ENCODE assay signal across 8 cellular contexts in the genomic region with DNA sequence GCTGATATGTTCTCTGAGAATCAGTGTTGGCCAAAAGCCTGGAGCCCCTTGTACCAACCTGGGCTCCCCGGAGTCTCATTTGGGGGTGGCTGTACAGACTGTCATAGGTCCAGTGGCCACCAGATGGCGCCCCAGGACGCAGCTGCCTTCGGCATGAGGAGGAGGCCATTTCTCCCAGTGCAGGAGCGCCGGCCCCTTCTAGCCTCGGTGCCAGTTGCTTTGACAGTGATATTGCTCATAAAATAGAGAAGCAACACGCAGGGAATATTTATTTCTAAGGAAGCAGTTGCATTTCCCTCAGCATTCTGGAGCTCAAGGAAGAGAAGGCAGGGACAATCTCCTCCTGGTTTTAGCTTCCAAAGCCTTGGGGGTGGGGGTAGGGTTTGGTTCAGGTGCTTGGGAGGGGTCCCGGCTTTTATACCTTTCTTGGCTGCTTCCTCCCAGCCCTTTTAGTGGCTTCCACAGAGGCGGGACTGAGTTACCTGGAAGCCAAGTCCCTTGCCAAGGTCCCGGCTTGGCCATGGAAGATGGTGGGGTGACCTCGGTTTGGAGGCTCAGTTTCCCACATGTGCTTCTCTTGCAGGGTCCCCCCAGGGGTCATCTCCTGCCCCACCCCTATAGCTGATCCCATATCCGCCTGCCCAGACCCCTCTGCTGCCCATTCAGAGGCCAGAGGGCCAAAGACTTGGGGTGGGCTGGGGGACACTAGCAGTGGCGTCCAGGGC.
DNase-seq lines count a peak whose midpoint lies in the region; ATAC-seq and TF ChIP-seq lines count a peak whose summit lies in the region.

No MANE protein-coding gene starts in this region.

- H3K27ac ChIP-seq in KMS-11 (no peak overlapping the region), OCI-LY1 (ENCODE audit: low read depth, low read length, poor library complexity, severe bottlenecking) (no peak overlapping the region)
- H3K27ac ChIP-seq in naive thymus-derived CD4-positive, alpha-beta T cell (ENCODE audit: low read depth, low read length), result no peak overlapping the region

- H3K4me3 ChIP-seq in KMS-11 (IDR thresholded peaks at IDR 0.05; ENCODE audit: insufficient read depth, low read depth, low read length) (no peak overlapping the region), OCI-LY1 (ENCODE audit: low read depth, low read length, poor library complexity, severe bottlenecking) (no peak overlapping the region)
- H3K4me3 ChIP-seq in naive thymus-derived CD4-positive, alpha-beta T cell (ENCODE audit: low read length), result no peak overlapping the region

- peak overlapping the region; percentile 38; the same call in 1 of the 2 replicates for H3K4me2 ChIP-seq in KMS-11
- no peak overlapping the region for H3K4me2 ChIP-seq in OCI-LY1 (ENCODE audit: low read length)

- H3K9me3 Mint-ChIP-seq in naive thymus-derived CD4-positive, alpha-beta T cell, result no peaks in the 10 kb centered on the region

- H3K4me1 ChIP-seq in KMS-11 (ENCODE audit: low read depth, poor library complexity, severe bottlenecking), result no peaks in the 10 kb centered on the region
- no peaks in the 10 kb centered on the region for H3K4me1 ChIP-seq in OCI-LY1 (ENCODE audit: insufficient read depth, low read length, severe bottlenecking)
- no peaks in the 10 kb centered on the region for H3K4me1 ChIP-seq in naive thymus-derived CD4-positive, alpha-beta T cell (ENCODE audit: control insufficient read depth in 2 of 2, insufficient read depth in 2 of 2, low read length in 2 of 2)

- peaks cover 0 to 17% (median 15%) of the 10 kb centered on the region in 7 donors for H3K4me1 Mint-ChIP-seq in naive thymus-derived CD4-positive, alpha-beta T cell

- H3K9ac ChIP-seq in KMS-11, result no peak overlapping the region
- no peak overlapping the region for H3K9ac ChIP-seq in OCI-LY1 (ENCODE audit: low read length)

- peaks cover 0 to 5% (median under 1%) of the 10 kb centered on the region in 5 donors for H3K36me3 Mint-ChIP-seq in naive thymus-derived CD4-positive, alpha-beta T cell

- H4K20me1 ChIP-seq in KMS-11 (ENCODE audit: insufficient read depth) (no peaks in the 10 kb centered on the region), OCI-LY1 (ENCODE audit: insufficient read depth, low read length) (no peaks in the 10 kb centered on the region)

- peak overlapping the region in 7 of 10 donors; percentile 27 to 64 (median 37) for H3K4me3 Mint-ChIP-seq in naive thymus-derived CD4-positive, alpha-beta T cell

- H3K9me3 ChIP-seq in OCI-LY1 (ENCODE audit: low read length), result no peaks in the 10 kb centered on the region
- H3K9me3 ChIP-seq in naive thymus-derived CD4-positive, alpha-beta T cell (ENCODE audit: control insufficient read depth in 2 of 3, low read length in 3 of 3), result no peaks in the 10 kb centered on the region

- peak; percentile 66 for ATAC-seq in GM19463 (IDR thresholded peaks at IDR 0.05; ENCODE audit: unreplicated experiment)
- ATAC-seq in naive thymus-derived CD4-positive, alpha-beta T cell, result peak; percentile 96

- POLR2A ChIA-PET in naive thymus-derived CD4-positive, alpha-beta T cell (lab: Charles Lee), result interaction anchor here (0.7 to 1.2 kb wide), 2 partner anchors 162 to 261 kb away, joined by 3 read pairs; no protein-coding TSS in a partner anchor

- H2AFZ ChIP-seq in KMS-11 (ENCODE audit: low read depth), result peak overlapping the region; percentile 48; the same call in 1 of the 2 replicates
- no peak overlapping the region for H2AFZ ChIP-seq in OCI-LY1 (ENCODE audit: low read length)

- peaks cover 0 to 2% (median 0%) of the 10 kb centered on the region in 5 donors for H3K27me3 Mint-ChIP-seq in naive thymus-derived CD4-positive, alpha-beta T cell

- H3F3A ChIP-seq in OCI-LY1 (ENCODE audit: insufficient read depth, low read length), result no peaks in the 10 kb centered on the region

- H3K79me2 ChIP-seq in KMS-11 (ENCODE audit: insufficient read depth, low read depth) (no peaks in the 10 kb centered on the region), OCI-LY1 (ENCODE audit: insufficient read depth, low read length) (no peaks in the 10 kb centered on the region)

- peaks cover 65% of the 10 kb centered on the region for H3K27me3 ChIP-seq in KMS-11 (ENCODE audit: insufficient read depth, low read depth)
- 0 out of 2 replicates have a peak, but pooled peaks cover 4% of the 10 kb centered on the region for H3K27me3 ChIP-seq in OCI-LY1 (ENCODE audit: insufficient read depth, low read length)
- H3K27me3 ChIP-seq in naive thymus-derived CD4-positive, alpha-beta T cell (ENCODE audit: control insufficient read depth in 2 of 2, insufficient read depth in 2 of 2, low read length in 2 of 2), result no peaks in the 10 kb centered on the region

- no peaks in the 10 kb centered on the region for H3K9me2 ChIP-seq in OCI-LY1 (ENCODE audit: low read depth, low read length)

- CTCF ChIA-PET in naive thymus-derived CD4-positive, alpha-beta T cell (lab: Charles Lee), result interaction anchor here (0.6 to 2.7 kb wide), 31 partner anchors 8 to 773 kb away, joined by 3 to 29 read pairs (median 4); a partner anchor contains a TSS

- H3K36me3 ChIP-seq in KMS-11 (ENCODE audit: insufficient read depth) (no peaks in the 10 kb centered on the region), OCI-LY1 (ENCODE audit: insufficient read depth, low read length) (no peaks in the 10 kb centered on the region)
- H3K36me3 ChIP-seq in naive thymus-derived CD4-positive, alpha-beta T cell (ENCODE audit: control insufficient read depth in 2 of 3, insufficient read depth in 3 of 3, low read length in 3 of 3), result no peaks in the 10 kb centered on the region

- DNase-seq in C1 segment of cervical spinal cord (lab: John Stamatoyannopoulos, UW) (peak; percentile 14 to 76 (median 49)), activated T-cell treated with anti-CD3 and anti-CD28 coated beads for 24 hours (ENCODE audit: low read depth) (peak; percentile 78), erythroblast (lab: John Stamatoyannopoulos, UW) (peak; percentile 77 to 90)
- DNase-seq in naive thymus-derived CD4-positive, alpha-beta T cell, result peak; percentile 68 to 90 (median 82)
- DNase-seq in stimulated activated CD8-positive, alpha-beta memory T cell treated with anti-CD3 and anti-CD28 coated beads, Interleukin-7, amount 100 ng/mL, for 4 hours (ENCODE audit: low read depth in 2 of 2), result peak; percentile 72 to 74

- intact Hi-C loops in naive thymus-derived CD4-positive, alpha-beta T cell (cut with micrococcal nuclease), result loop anchor here (1.0 to 5.0 kb wide), 9 partner anchors 162 to 702 kb away; no protein-coding TSS in a partner anchor

- TF ChIP-seq POLR2A in erythroblast (IDR thresholded peaks at IDR 0.05; ENCODE audit: low read length), result no peak

- peak; percentile 97 for TF ChIP-seq CTCF in KMS-11 (conservative IDR thresholded peaks at IDR 0.05; ENCODE audit: low read depth, low read length)
- TF ChIP-seq CTCF in OCI-LY1 (IDR thresholded peaks at IDR 0.05; ENCODE audit: low read length), result peak; percentile 96

- H3K27ac Mint-ChIP-seq in naive thymus-derived CD4-positive, alpha-beta T cell, result peak overlapping the region in 3 of 9 donors; percentile 1 to 55 (median 17)
